Comparison of ENCODE assay signal across 9 cellular contexts in the genomic region with DNA sequence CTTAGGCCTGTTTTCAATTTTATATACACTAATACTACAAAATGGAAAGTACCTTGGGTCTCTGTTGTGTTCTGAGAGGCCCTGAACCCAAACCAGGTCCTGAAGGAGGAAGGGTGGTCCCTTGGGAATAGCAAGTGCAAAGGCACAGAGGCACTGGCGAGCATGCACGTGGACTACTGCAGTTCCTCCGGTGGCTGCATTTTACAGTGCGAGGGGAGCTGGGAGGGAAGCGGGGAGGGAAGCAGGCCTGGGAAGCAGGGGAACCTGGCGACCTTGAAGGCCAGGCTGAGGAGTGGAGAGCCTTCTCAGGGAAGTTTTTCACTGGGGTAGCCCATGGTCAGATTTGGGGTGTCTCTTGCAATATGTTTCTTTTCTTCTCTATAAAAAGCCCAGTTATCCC. TPM values are rescaled to one million over a fixed set of nuclear protein-coding genes. Genes with fewer than 3 reads are reported as not detected.
"Had no signal": no experiment of that assay in that cellular context is flagged by ENCODE, and none has a peak within 500 bp of the region (broad histone marks: within the 10 kb centered on the region; RNA-seq: fewer than 3 reads in every experiment).

No MANE protein-coding gene starts in this region.

- H3K9me3 Mint-ChIP-seq: GM23338 had no signal

- H3K9me3 ChIP-seq: HAP-1 had no signal

- H3K4me3 Mint-ChIP-seq: GM23338 had no signal

- H3K36me3 ChIP-seq: HAP-1 had no signal

- H3K4me3 ChIP-seq: GM23338, HAP-1, K562 had no signal

- H3K27ac Mint-ChIP-seq: GM23338 had no signal

- DNase-seq: H7, IMR-90, KG1 had no signal

- ATAC-seq: GM23338, HCT116, K562 had no signal

RNA-seq across cellular contexts. Expression of a gene that starts 33.9 kb away (rescaled TPM):
- total RNA-seq: GM23338, H4, H7, HT-29, IMR-90, K562 had no signal

RNA-seq across cellular contexts. Expression of a gene that starts 35.1 kb away (rescaled TPM):
- total RNA-seq: HT-29 had no signal
